Comparison of ENCODE assay signal across 1 cellular context in genomic region chr11:67709806-67710205, GRCh38. TPM values are rescaled to one million over a fixed set of nuclear protein-coding genes. Genes with fewer than 3 reads are reported as not detected.
"Had no signal": no experiment of that assay in that cellular context is flagged by ENCODE, and none has a peak within 500 bp of the region (broad histone marks: within the 10 kb centered on the region; RNA-seq: fewer than 3 reads in every experiment).

No MANE protein-coding gene starts in this region.

RNA-seq across cellular contexts. Expression of gene ALDH3B2, which starts 35.4 kb away (rescaled TPM):
- total RNA-seq: G401 had no signal

RNA-seq across cellular contexts. Expression of gene ACY3, which starts 59.3 kb away (rescaled TPM):
- total RNA-seq: G401 had no signal
